16 cellular contexts compared by ENCODE assay signal in the genomic region with DNA sequence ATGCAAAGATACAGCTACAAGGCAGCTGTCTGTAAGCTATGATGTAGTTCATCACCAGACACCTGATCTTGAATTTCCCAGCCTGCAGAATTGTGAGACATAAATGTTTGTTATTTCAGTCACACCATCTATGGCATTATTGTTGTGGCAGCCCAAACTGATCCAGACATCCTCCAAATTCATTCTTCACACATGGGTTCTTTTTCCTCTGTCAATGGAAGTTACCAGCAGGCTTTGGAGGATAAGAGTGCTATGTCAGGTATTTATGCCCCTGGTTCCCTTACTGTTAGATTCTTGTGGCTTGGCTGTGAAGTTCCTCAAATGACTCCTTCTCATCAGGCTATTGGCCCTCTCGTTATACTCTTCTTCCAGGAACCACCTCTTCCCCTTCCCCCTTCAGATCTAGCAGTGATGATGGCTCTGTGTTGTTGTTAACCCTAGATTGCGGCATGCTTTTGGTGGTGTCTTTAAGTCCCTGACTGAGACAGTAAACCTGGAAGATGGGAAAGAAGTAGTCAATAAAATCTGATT.
A peak's percentile ranks its signal among the peaks of the same experiment; 100 is the strongest.
DNase-seq lines count a peak whose midpoint lies in the region; ATAC-seq and TF ChIP-seq lines count a peak whose summit lies in the region.
"Had no signal": no experiment of that assay in that cellular context is flagged by ENCODE, and none has a peak within 500 bp of the region (broad histone marks: within the 10 kb centered on the region; RNA-seq: fewer than 3 reads in every experiment).

No MANE protein-coding gene starts in this region.

- no CpG with 5 or more reads among the region's 2 CpGs for WGBS in trophoblast cell (ENCODE audit: extremely low coverage, insufficient coverage, insufficient read length)
- WGBS in heart right ventricle, 2 donors = 63 to 71% methylated on average over 2 of the region's 2 CpGs

- intact Hi-C loops in heart right ventricle (cut with DNase I) = no loop called here

- H2BK5ac ChIP-seq in trophoblast cell (ENCODE audit: low read depth, low read length, poor library complexity) = no peak overlapping the region

- H3K4me1 ChIP-seq in trophoblast cell (ENCODE audit: control insufficient read depth in 1 of 2, insufficient read depth in 2 of 2, low read length in 2 of 2) (no peaks in the 10 kb centered on the region), heart right ventricle (no peaks in the 10 kb centered on the region)
- H3K4me1 ChIP-seq: A549, BLaER1, Caco-2 had no signal

- no peak overlapping the region for H4K12ac ChIP-seq in trophoblast cell (ENCODE audit: low read depth, low read length)

- no peaks in the 10 kb centered on the region for H3K27me3 ChIP-seq in trophoblast cell (ENCODE audit: insufficient read depth, low read length)
- H3K27me3 ChIP-seq in heart right ventricle = no peaks in the 10 kb centered on the region
- H3K27me3 ChIP-seq: BLaER1 had no signal

- no peak overlapping the region for H3K23ac ChIP-seq in trophoblast cell (ENCODE audit: low read length)

- no peak overlapping the region for H2AFZ ChIP-seq in trophoblast cell (ENCODE audit: insufficient read depth, low read length, poor library complexity)
- H2AFZ ChIP-seq: GM23338 had no signal

- no peak overlapping the region for H4K8ac ChIP-seq in trophoblast cell (ENCODE audit: low read depth, low read length)

- H3K36me3 ChIP-seq in trophoblast cell (ENCODE audit: control insufficient read depth in 1 of 2, insufficient read depth in 2 of 2, low read length in 2 of 2) (no peaks in the 10 kb centered on the region), heart right ventricle (no peaks in the 10 kb centered on the region)
- H3K36me3 ChIP-seq: BLaER1 had no signal

- no peak for ATAC-seq in heart right ventricle
- ATAC-seq: A549, GM23338 had no signal

- H3K79me1 ChIP-seq in trophoblast cell (ENCODE audit: low read length) = no peaks in the 10 kb centered on the region

- no peak for TF ChIP-seq CTCF in choroid plexus epithelial cell (conservative IDR thresholded peaks at IDR 0.05; ENCODE audit: low read depth, low read length)
- no peak for TF ChIP-seq CTCF in heart right ventricle (IDR thresholded peaks at IDR 0.05)

- H3K14ac ChIP-seq in trophoblast cell (ENCODE audit: low read length) = no peak overlapping the region

- no peak overlapping the region for H3K4me2 ChIP-seq in trophoblast cell (ENCODE audit: low read length)
- H3K4me2 ChIP-seq: A549, BLaER1, GM23338 had no signal

- no peak overlapping the region for H3K4ac ChIP-seq in trophoblast cell (ENCODE audit: low read depth, low read length)

- H3K18ac ChIP-seq in trophoblast cell (ENCODE audit: low read length) = no peak overlapping the region

- H3K4me3 ChIP-seq in choroid plexus epithelial cell (ENCODE audit: low read depth, low read length) (no peak overlapping the region), trophoblast cell (ENCODE audit: low read depth, low read length) (no peak overlapping the region), heart right ventricle (no peak overlapping the region)
- H3K4me3 ChIP-seq: A549, BLaER1, GM23338 had no signal

- H3K9me3 ChIP-seq in trophoblast cell (ENCODE audit: insufficient read depth, low read depth, low read length) (no peaks in the 10 kb centered on the region), heart right ventricle (peaks cover 0 to 21% (median 8%) of the 10 kb centered on the region in 11 donors)
- H3K9me3 ChIP-seq: Caco-2 had no signal

- no peak overlapping the region for H2BK12ac ChIP-seq in trophoblast cell (ENCODE audit: low read length)

- no peak overlapping the region for H3K27ac ChIP-seq in trophoblast cell (ENCODE audit: low read depth, low read length)
- no peak overlapping the region for H3K27ac ChIP-seq in heart right ventricle
- H3K27ac ChIP-seq: A549, BLaER1 had no signal

- DNase-seq in KBM-7 = peak; percentile 7
- DNase-seq in OCI-M1 (lab: John Stamatoyannopoulos, UW) = peak; percentile 52
- DNase-seq in choroid plexus epithelial cell (ENCODE audit: low read depth) = peak; percentile 2
- DNase-seq in trophoblast cell = peak; percentile 69 to 83
- DNase-seq in heart right ventricle = no peak
- DNase-seq in ureter (ENCODE audit: low spot score) = no peak
- DNase-seq in stimulated activated CD4-positive, alpha-beta T cell treated with anti-CD3 and anti-CD28 coated beads, Interleukin-2, amount 100 ng/mL, for 48 hours = no peak
- DNase-seq: AML-193; Caco-2; CD8-positive, alpha-beta memory T cell; DND-41; GDM1; H7 had no signal

- no peak overlapping the region for H2AK5ac ChIP-seq in trophoblast cell (ENCODE audit: low read length)

- in situ Hi-C loops in KBM-7 (cut with MboI; ENCODE audit: low pct_unique_long_range_greater_than_20kb, low sequenced_read_pairs) = no loop called here

- no peaks in the 10 kb centered on the region for H3K79me2 ChIP-seq in trophoblast cell (ENCODE audit: control insufficient read depth, insufficient read depth, low read length, poor library complexity)

- H4K91ac ChIP-seq in trophoblast cell (ENCODE audit: low read depth, low read length) = no peak overlapping the region

- no peak overlapping the region for H3K9ac ChIP-seq in trophoblast cell (ENCODE audit: low read length)
- H3K9ac ChIP-seq: BLaER1 had no signal

- H2BK120ac ChIP-seq in trophoblast cell (ENCODE audit: insufficient read depth, low read length, poor library complexity) = no peak overlapping the region

Comparison
In these comparisons a context has a peak if more than half of its experiments do, and no peak if none do; other contexts are left out.
1. DNase-seq: peak in KBM-7 (single experiment), OCI-M1 (single experiment), choroid plexus epithelial cell (single experiment) and trophoblast cell (2 of 2); none in heart right ventricle (0 of 2), ureter (single experiment) and stimulated activated CD4-positive, alpha-beta T cell treated with anti-CD3 and anti-CD28 coated beads, Interleukin-2, amount 100 ng/mL, for 48 hours (0 of 2).